Comparison of ENCODE assay signal across 1 cellular context in genomic region chr7:105654994-105655900, GRCh38.
TF ChIP-seq lines count a peak whose summit lies in the region.

No MANE protein-coding gene starts in this region.

TF ChIP-seq in K562, 482 proteins besides CTCF, POLR2A, EP300 and RAD21 (continued from another document and continues in another):
- TF ChIP-seq ARID4B (CRISPR knock-in tag; IDR thresholded peaks at IDR 0.05): peak; percentile 49; the same call in 1 of the 2 replicates
- TF ChIP-seq NR2C1 (IDR thresholded peaks at IDR 0.05): no peak
- no peak for TF ChIP-seq NR2C1 (tag; IDR thresholded peaks at IDR 0.05)
- no peak for TF ChIP-seq ZNF764 (CRISPR knock-in tag; IDR thresholded peaks at IDR 0.05; ENCODE audit: low read depth)
- TF ChIP-seq ZNF511 (CRISPR knock-in tag; IDR thresholded peaks at IDR 0.05): no peak
- TF ChIP-seq TEAD4 (IDR thresholded peaks at IDR 0.05; ENCODE audit: low read length): no peak
- 0 out of 2 replicates have a peak, but pooled peaks have one; percentile 27 for TF ChIP-seq TEAD4 (CRISPR knock-in tag; IDR thresholded peaks at IDR 0.05; ENCODE audit: borderline replicate concordance)
- TF ChIP-seq HLTF (IDR thresholded peaks at IDR 0.05): no peak
- TF ChIP-seq UBTF (IDR thresholded peaks at IDR 0.05; ENCODE audit: borderline replicate concordance in 1 of 2, low read depth in 2 of 2, low read length in 2 of 2): no peak
- TF ChIP-seq ZBTB9 (CRISPR knock-in tag; IDR thresholded peaks at IDR 0.05): no peak
- TF ChIP-seq CBFA2T2 (conservative IDR thresholded peaks at IDR 0.05): peak; percentile 28
- no peak for TF ChIP-seq ZKSCAN3 (CRISPR knock-in tag; IDR thresholded peaks at IDR 0.05)
- no peak for TF ChIP-seq PRPF4 (IDR thresholded peaks at IDR 0.05; ENCODE audit: insufficient read depth, low read depth, low read length, poor library complexity, severe bottlenecking)
- TF ChIP-seq STAT5B (CRISPR knock-in tag; IDR thresholded peaks at IDR 0.05): no peak
- TF ChIP-seq PKNOX1 (IDR thresholded peaks at IDR 0.05): peak; percentile 17; the same call in 1 of the 2 replicates
- no peak for TF ChIP-seq MYC (IDR thresholded peaks at IDR 0.05; ENCODE audit: low read depth, low read length)
- TF ChIP-seq MYC (CRISPR knock-in tag; IDR thresholded peaks at IDR 0.05; ENCODE audit: borderline replicate concordance, low read depth): no peak
- no peak for TF ChIP-seq RBM34 (IDR thresholded peaks at IDR 0.05; ENCODE audit: borderline replicate concordance, insufficient read depth, low read length)
- TF ChIP-seq TEAD2 (tag; IDR thresholded peaks at IDR 0.05): no peak
- TF ChIP-seq PBX2 (CRISPR knock-in tag; IDR thresholded peaks at IDR 0.05; ENCODE audit: low read depth): no peak
- peak; percentile 56; the same call in 1 of the 2 replicates for TF ChIP-seq PBX2 (tag; conservative IDR thresholded peaks at IDR 0.05; ENCODE audit: low read depth)
- no peak for TF ChIP-seq ZNF592 (IDR thresholded peaks at IDR 0.05)
- 0 out of 2 replicates have a peak, but pooled peaks have one; percentile 14 for TF ChIP-seq TAL1 (IDR thresholded peaks at IDR 0.05)
- no peak for TF ChIP-seq NFE2L1 (tag; IDR thresholded peaks at IDR 0.05; ENCODE audit: borderline replicate concordance, low read depth)
- TF ChIP-seq PRDM10 (IDR thresholded peaks at IDR 0.05; ENCODE audit: partially characterized antibody): no peak
- peak; percentile 89 for TF ChIP-seq REST (CRISPR knock-in tag; IDR thresholded peaks at IDR 0.05; ENCODE audit: low read depth)
- TF ChIP-seq MECOM (CRISPR knock-in tag; IDR thresholded peaks at IDR 0.05): 0 out of 2 replicates have a peak, but pooled peaks have one; percentile 46
- TF ChIP-seq PURB (CRISPR knock-in tag; IDR thresholded peaks at IDR 0.05; ENCODE audit: low read depth): no peak
- no peak for TF ChIP-seq MTA1 (IDR thresholded peaks at IDR 0.05; ENCODE audit: borderline replicate concordance)
- TF ChIP-seq NFIX (CRISPR knock-in tag; IDR thresholded peaks at IDR 0.05; ENCODE audit: low read depth): no peak
